In genomic region chr3:78703944-78704343, GRCh38 we compare ENCODE assay signal across 18 cellular contexts.
DNase-seq lines count a peak whose midpoint lies in the region; ATAC-seq and TF ChIP-seq lines count a peak whose summit lies in the region.
"Had no signal": no experiment of that assay in that cellular context is flagged by ENCODE, and none has a peak within 500 bp of the region (broad histone marks: within the 10 kb centered on the region; RNA-seq: fewer than 3 reads in every experiment).

No MANE protein-coding gene starts in this region.

- no peak for TF ChIP-seq CTCF in fibroblast of mammary gland (conservative IDR thresholded peaks at IDR 0.05; ENCODE audit: control insufficient read depth, insufficient read depth, low read depth, low read length)
- no peak for TF ChIP-seq CTCF in left lung (IDR thresholded peaks at IDR 0.05)

- DNase-seq in NCI-H748 (lab: John Stamatoyannopoulos, UW; ENCODE audit: unreplicated experiment) (peak; percentile 21), NCI-H748 treated with DMSO at 0.1 percent for 48 hours (lab: John Stamatoyannopoulos, UW) (no peak), NCI-H69 (lab: John Stamatoyannopoulos, UW) (peak; percentile 32), fibroblast of mammary gland (ENCODE audit: low read depth) (peak; percentile 10), pons (ENCODE audit: low spot score) (peak; percentile 36), C1 segment of cervical spinal cord (lab: John Stamatoyannopoulos, UW) (no peak), left lung (no peak)
- DNase-seq in stimulated activated CD4-positive, alpha-beta T cell treated with anti-CD3 and anti-CD28 coated beads, Interleukin-15, amount 100 ng/mL, for 24 hours: no peak
- DNase-seq: 8988T, DMS79 treated with DMSO at 0.1 percent for 48 hours, MM.1S, NCI-H1417, NCI-H2029 treated with DMSO at 0.1 percent for 48 hours, NCI-H510A treated with DMSO at 0.1 percent for 48 hours, Right ventricle myocardium superior had no signal

- no peak for ATAC-seq in left lung
- ATAC-seq: Panc1 had no signal

- H3K9me3 ChIP-seq in left lung: no peaks in the 10 kb centered on the region

- H3K36me3 ChIP-seq in left lung: no peaks in the 10 kb centered on the region

- intact Hi-C loops in left lung (cut with DNase I): no loop called here

- peaks cover 0 to 3% of the 10 kb centered on the region in 2 donors for H3K4me1 ChIP-seq in left lung

- no peaks in the 10 kb centered on the region for H3K27me3 ChIP-seq in left lung

- H3K27ac ChIP-seq in left lung: no peak overlapping the region
- H3K27ac ChIP-seq: HL-60, KMS-11 had no signal

- H3K4me3 ChIP-seq in fibroblast of mammary gland (ENCODE audit: control insufficient read depth, low read depth, low read length): no peak overlapping the region
- H3K4me3 ChIP-seq in left lung: no peak overlapping the region

Comparison
In these comparisons a context has a peak if more than half of its experiments do, and no peak if none do; other contexts are left out.
1. DNase-seq: peak in NCI-H748 (single experiment), NCI-H69 (single experiment), fibroblast of mammary gland (single experiment) and pons (single experiment); none in NCI-H748 treated with DMSO at 0.1 percent for 48 hours (single experiment), C1 segment of cervical spinal cord (0 of 14), stimulated activated CD4-positive, alpha-beta T cell treated with anti-CD3 and anti-CD28 coated beads, Interleukin-15, amount 100 ng/mL, for 24 hours (single experiment) and left lung (0 of 2).